ENCODE assay signal across 11 cellular contexts in genomic region chr4:2863649-2864048, GRCh38.
"Had no signal": no experiment of that assay in that cellular context is flagged by ENCODE, and none has a peak within 500 bp of the region (broad histone marks: within the 10 kb centered on the region; RNA-seq: fewer than 3 reads in every experiment).

No MANE protein-coding gene starts in this region.

- H3K27me3 Mint-ChIP-seq: activated naive CD4-positive, alpha-beta T cell treated with anti-CD3 and anti-CD28 coated beads, Interleukin-2, amount 10 ng/mL, durations not matched to agents 7 days and 5 days; activated T-cell treated with anti-CD3 and anti-CD28 coated beads, Interleukin-2, amount 50 U/mL, for 24 hours had no signal

- H3K9me3 Mint-ChIP-seq: activated T-cell treated with anti-CD3 and anti-CD28 coated beads, Interleukin-2, amount 50 U/mL, for 24 hours; neural progenitor cell had no signal

- H3K27me3 ChIP-seq: neural progenitor cell, stomach, uterus had no signal

- H3K9ac ChIP-seq: neural progenitor cell had no signal

- H3K27ac ChIP-seq: neural progenitor cell, uterus had no signal

- H3K27ac Mint-ChIP-seq: activated naive CD4-positive, alpha-beta T cell treated with anti-CD3 and anti-CD28 coated beads, Interleukin-2, amount 10 ng/mL, durations not matched to agents 7 days and 5 days; activated T-cell treated with anti-CD3 and anti-CD28 coated beads, Interleukin-2, amount 50 U/mL, for 24 hours; neural progenitor cell had no signal

- H3K36me3 Mint-ChIP-seq: neural progenitor cell had no signal

- H3K4me3 ChIP-seq: neural progenitor cell, stomach, uterus had no signal

- DNase-seq: activated CD4-positive, alpha-beta T cell treated with anti-CD3 and anti-CD28 coated beads, Interleukin-2, amount 50 U/mL, for 48 hours; activated naive CD4-positive, alpha-beta T cell treated with anti-CD3 and anti-CD28 coated beads, Interleukin-2, amount 10 ng/mL, durations not matched to agents 7 days and 5 days; activated T-cell treated with anti-CD3 and anti-CD28 coated beads, Interleukin-2, amount 50 U/mL, for 24 hours; hippocampal formation; stimulated activated CD4-positive, alpha-beta T cell treated with anti-CD3 and anti-CD28 coated beads, Interleukin-12 subunit alpha, Interleukin-12 subunit beta, amount 100 ng/mL, for 4 hours; stimulated activated CD4-positive, alpha-beta T cell treated with anti-CD3 and anti-CD28 coated beads, Interleukin-2, amount 100 ng/mL, for 24 hours; stomach; T-helper 2 cell; uterus had no signal

- H3K4me3 Mint-ChIP-seq: activated naive CD4-positive, alpha-beta T cell treated with anti-CD3 and anti-CD28 coated beads, Interleukin-2, amount 10 ng/mL, durations not matched to agents 7 days and 5 days; activated T-cell treated with anti-CD3 and anti-CD28 coated beads, Interleukin-2, amount 50 U/mL, for 24 hours; neural progenitor cell had no signal

- ATAC-seq: left lobe of liver had no signal

- H3K36me3 ChIP-seq: neural progenitor cell, stomach, uterus had no signal

- H3K9me3 ChIP-seq: stomach, uterus had no signal
